8 cellular contexts compared by ENCODE assay signal in genomic region chr13:99228737-99229691, GRCh38. TPM values are rescaled to one million over a fixed set of nuclear protein-coding genes. Genes with fewer than 3 reads are reported as not detected.
DNase-seq lines count a peak whose midpoint lies in the region; ATAC-seq and TF ChIP-seq lines count a peak whose summit lies in the region.

No MANE protein-coding gene starts in this region.

- ATAC-seq in GM19025 (IDR thresholded peaks at IDR 0.05; ENCODE audit: low read depth, unreplicated experiment) (peak; percentile 94), HG03097 (IDR thresholded peaks at IDR 0.05; ENCODE audit: low FRiP score, unreplicated experiment) (peak; percentile 86)

- H3K4me3 Mint-ChIP-seq in endothelial cell (ENCODE audit: unreplicated experiment), result no peak overlapping the region

- peaks cover 12% of the 10 kb centered on the region for H3K4me1 Mint-ChIP-seq in endothelial cell (ENCODE audit: unreplicated experiment)

- no peak for TF ChIP-seq CTCF in endothelial cell (IDR thresholded peaks at IDR 0.05; ENCODE audit: unreplicated experiment)

- DNase-seq in AML-193 (lab: John Stamatoyannopoulos, UW) (peak; percentile 27 to 35), SIG-M5 treated with dmso at 0.1 percent for 504 hours (lab: John Stamatoyannopoulos, UW; ENCODE audit: unreplicated experiment) (peak; percentile 90), germinal center (ENCODE audit: low spot score) (peak; percentile 58), NCI-H2171 (lab: John Stamatoyannopoulos, UW) (no peak), endothelial cell (ENCODE audit: low spot score) (no peak)
- DNase-seq in central memory CD4-positive, alpha-beta T cell, result no peak

- H3K27ac Mint-ChIP-seq in endothelial cell (ENCODE audit: unreplicated experiment), result no peak overlapping the region

- peaks cover 2% of the 10 kb centered on the region for H3K27me3 Mint-ChIP-seq in endothelial cell (ENCODE audit: unreplicated experiment)

- no peaks in the 10 kb centered on the region for H3K9me3 Mint-ChIP-seq in endothelial cell (ENCODE audit: unreplicated experiment)

- peaks cover 3% of the 10 kb centered on the region for H3K36me3 Mint-ChIP-seq in endothelial cell (ENCODE audit: low read depth, unreplicated experiment)

RNA-seq across cellular contexts. Expression of gene UBAC2, which starts 28.4 kb away (rescaled TPM):
- 58.6 TPM for total RNA-seq in endothelial cell (ENCODE audit: unreplicated experiment)

RNA-seq across cellular contexts. Expression of gene GPR18, which starts 29.2 kb away (rescaled TPM):
- not detected for total RNA-seq in endothelial cell (ENCODE audit: unreplicated experiment)

Comparison
In these comparisons a context has a peak if more than half of its experiments do, and no peak if none do; other contexts are left out.
1. DNase-seq: peak in AML-193 (2 of 2), SIG-M5 treated with dmso at 0.1 percent for 504 hours (single experiment) and germinal center (single experiment); none in NCI-H2171 (single experiment), central memory CD4-positive, alpha-beta T cell (single experiment) and endothelial cell (single experiment).